In the genomic region with DNA sequence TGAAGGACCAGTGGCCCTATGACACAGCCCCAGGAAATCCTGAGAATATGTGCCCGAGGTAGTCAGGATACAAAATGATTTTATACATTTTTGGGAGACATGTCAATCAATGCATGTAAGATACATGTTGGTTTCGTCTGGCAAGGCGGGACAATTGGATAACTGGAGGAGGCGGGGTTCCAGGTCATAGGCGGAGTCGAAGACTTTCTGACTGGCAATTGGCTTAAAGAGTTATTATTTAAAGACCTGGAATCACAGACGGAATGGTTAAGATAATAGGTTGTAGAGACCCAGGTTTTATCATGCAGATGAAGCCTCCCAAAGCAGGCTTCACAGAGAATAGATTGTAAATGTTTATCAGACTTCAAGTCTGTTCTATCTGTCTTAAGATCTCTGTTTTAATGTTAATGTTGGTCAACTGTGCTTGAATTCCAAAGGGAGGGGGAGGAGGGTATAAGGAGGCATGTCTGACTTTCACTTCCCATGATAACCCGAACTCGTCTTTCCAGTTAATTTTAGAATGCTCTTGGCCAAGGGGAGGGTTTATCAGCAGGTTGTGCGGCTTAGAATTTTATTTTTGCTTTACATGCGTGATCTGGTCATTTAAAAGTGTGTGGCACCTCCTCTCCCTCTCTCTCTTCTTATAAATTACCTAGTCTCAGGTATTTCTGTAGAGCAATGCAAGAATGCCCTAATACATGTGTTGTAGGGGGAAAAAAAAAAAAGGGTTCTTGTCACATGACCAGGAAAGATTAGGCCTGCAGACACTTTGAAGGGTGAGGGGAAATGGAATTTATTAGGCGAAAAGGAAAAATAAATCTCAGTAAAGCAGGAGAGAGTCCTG, we compare ENCODE assay signal across 1 cellular context.
A peak's percentile ranks its signal among the peaks of the same experiment; 100 is the strongest.
TF ChIP-seq lines count a peak whose summit lies in the region.

No MANE protein-coding gene starts in this region.

TF ChIP-seq in H1, 55 proteins besides CTCF, POLR2A, EP300 and RAD21:
- no peak for TF ChIP-seq BRCA1 (IDR thresholded peaks at IDR 0.05; ENCODE audit: low read depth, low read length)
- TF ChIP-seq SP1 (IDR thresholded peaks at IDR 0.05; ENCODE audit: low read depth, low read length) = peak; percentile 55; the same call in 1 of the 2 replicates
- TF ChIP-seq SUZ12 (IDR thresholded peaks at IDR 0.05; ENCODE audit: low read length) = no peak
- TF ChIP-seq ATF2 (IDR thresholded peaks at IDR 0.05; ENCODE audit: low read length) = no peak
- TF ChIP-seq EGR1 (IDR thresholded peaks at IDR 0.05; ENCODE audit: borderline replicate concordance, low read depth, low read length) = no peak
- peak; percentile 17; the same call in 1 of the 2 replicates for TF ChIP-seq E2F6 (IDR thresholded peaks at IDR 0.05)
- TF ChIP-seq ZNF274 (IDR thresholded peaks at IDR 0.05; ENCODE audit: borderline replicate concordance, extremely low read depth, low read length) = no peak
- no peak for TF ChIP-seq TCF12 (IDR thresholded peaks at IDR 0.05; ENCODE audit: low read depth, low read length)
- TF ChIP-seq CHD2 (IDR thresholded peaks at IDR 0.05; ENCODE audit: low read length) = no peak
- TF ChIP-seq CBX5 (IDR thresholded peaks at IDR 0.05; ENCODE audit: low read depth, low read length) = no peak
- TF ChIP-seq HDAC2 (IDR thresholded peaks at IDR 0.05; ENCODE audit: borderline replicate concordance in 1 of 2, low read depth in 2 of 2, low read length in 2 of 2) = no peak
- TF ChIP-seq SIX5 (IDR thresholded peaks at IDR 0.05; ENCODE audit: low read depth, low read length) = no peak
- no peak for TF ChIP-seq TAF7 (optimal IDR thresholded peaks at IDR 0.05; ENCODE audit: borderline replicate concordance, low read depth, low read length)
- TF ChIP-seq TBP (IDR thresholded peaks at IDR 0.05; ENCODE audit: low read depth, low read length) = no peak
- no peak for TF ChIP-seq KDM5A (IDR thresholded peaks at IDR 0.05; ENCODE audit: low read length)
- TF ChIP-seq RNF2 (IDR thresholded peaks at IDR 0.05; ENCODE audit: borderline replicate concordance, low read depth, low read length, missing control alignments, poor library complexity, severe bottlenecking) = no peak
- no peak for TF ChIP-seq ASH2L (IDR thresholded peaks at IDR 0.05; ENCODE audit: low read length)
- no peak for TF ChIP-seq POLR2AphosphoS5 (IDR thresholded peaks at IDR 0.05; ENCODE audit: low read depth, low read length)
- TF ChIP-seq TEAD4 (IDR thresholded peaks at IDR 0.05; ENCODE audit: low read depth, low read length) = peak; percentile 85
- TF ChIP-seq BCL11A (IDR thresholded peaks at IDR 0.05; ENCODE audit: low read depth in 2 of 2, low read length in 2 of 2) = no peak
- TF ChIP-seq KDM1A (IDR thresholded peaks at IDR 0.05; ENCODE audit: borderline replicate concordance, low read length) = no peak
- no peak for TF ChIP-seq CEBPB (IDR thresholded peaks at IDR 0.05; ENCODE audit: low read depth, low read length)
- no peak for TF ChIP-seq YY1 (IDR thresholded peaks at IDR 0.05; ENCODE audit: low read depth, low read length)
- TF ChIP-seq JUN (IDR thresholded peaks at IDR 0.05; ENCODE audit: low read depth, low read length) = no peak
- 0 out of 2 replicates have a peak, but pooled peaks have one; percentile 20 for TF ChIP-seq SP4 (IDR thresholded peaks at IDR 0.05; ENCODE audit: low read length)
- no peak for TF ChIP-seq SP2 (IDR thresholded peaks at IDR 0.05; ENCODE audit: low read length)
- TF ChIP-seq RFX5 (IDR thresholded peaks at IDR 0.05; ENCODE audit: borderline replicate concordance, low read depth, low read length) = no peak
- no peak for TF ChIP-seq FOSL1 (IDR thresholded peaks at IDR 0.05; ENCODE audit: insufficient read depth, low read depth, low read length)
- no peak for TF ChIP-seq CREB1 (IDR thresholded peaks at IDR 0.05)
- TF ChIP-seq TAF1 (IDR thresholded peaks at IDR 0.05; ENCODE audit: low read depth, low read length) = no peak
- no peak for TF ChIP-seq GABPA (IDR thresholded peaks at IDR 0.05; ENCODE audit: borderline replicate concordance, insufficient read depth, low read length)
- TF ChIP-seq CHD1 (IDR thresholded peaks at IDR 0.05; ENCODE audit: low read depth, low read length) = no peak
- no peak for TF ChIP-seq CTBP2 (IDR thresholded peaks at IDR 0.05; ENCODE audit: borderline replicate concordance, insufficient read depth, insufficient read length, low read length)
- no peak for TF ChIP-seq SAP30 (IDR thresholded peaks at IDR 0.05; ENCODE audit: insufficient read depth, insufficient replicate concordance, low read length)
- TF ChIP-seq HDAC6 (IDR thresholded peaks at IDR 0.05; ENCODE audit: low read depth, low read length) = no peak
- TF ChIP-seq MAFK (IDR thresholded peaks at IDR 0.05; ENCODE audit: low read depth, low read length) = no peak
- no peak for TF ChIP-seq EZH2 (IDR thresholded peaks at IDR 0.05; ENCODE audit: low read depth, low read length, severe bottlenecking)
- TF ChIP-seq CHD7 (IDR thresholded peaks at IDR 0.05; ENCODE audit: insufficient replicate concordance, low read length) = peak; percentile 72
- no peak for TF ChIP-seq JUND (IDR thresholded peaks at IDR 0.05; ENCODE audit: low read length)
- no peak for TF ChIP-seq RXRA (IDR thresholded peaks at IDR 0.05; ENCODE audit: insufficient read depth, low read depth, low read length)
- no peak for TF ChIP-seq PHF8 (conservative IDR thresholded peaks at IDR 0.05; ENCODE audit: low read depth, low read length)
- TF ChIP-seq GTF2F1 (IDR thresholded peaks at IDR 0.05; ENCODE audit: borderline replicate concordance, low read depth, low read length) = no peak
- no peak for TF ChIP-seq SIRT6 (IDR thresholded peaks at IDR 0.05; ENCODE audit: low read length)
- TF ChIP-seq POU5F1 (IDR thresholded peaks at IDR 0.05; ENCODE audit: low read depth, low read length) = peak; percentile 89
- peak; percentile 75 for TF ChIP-seq NANOG (IDR thresholded peaks at IDR 0.05; ENCODE audit: insufficient read depth, low read depth, low read length, poor library complexity, severe bottlenecking)
- no peak for TF ChIP-seq ATF3 (IDR thresholded peaks at IDR 0.05; ENCODE audit: insufficient read depth, low read depth, low read length)
- no peak for TF ChIP-seq RBBP5 (IDR thresholded peaks at IDR 0.05; ENCODE audit: borderline replicate concordance, low read depth, low read length)
- no peak for TF ChIP-seq NRF1 (IDR thresholded peaks at IDR 0.05; ENCODE audit: low read depth, low read length)
- TF ChIP-seq, protein P1, sequence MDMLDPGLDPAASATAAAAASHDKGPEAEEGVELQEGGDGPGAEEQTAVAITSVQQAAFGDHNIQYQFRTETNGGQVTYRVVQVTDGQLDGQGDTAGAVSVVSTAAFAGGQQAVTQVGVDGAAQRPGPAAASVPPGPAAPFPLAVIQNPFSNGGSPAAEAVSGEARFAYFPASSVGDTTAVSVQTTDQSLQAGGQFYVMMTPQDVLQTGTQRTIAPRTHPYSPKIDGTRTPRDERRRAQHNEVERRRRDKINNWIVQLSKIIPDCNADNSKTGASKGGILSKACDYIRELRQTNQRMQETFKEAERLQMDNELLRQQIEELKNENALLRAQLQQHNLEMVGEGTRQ (IDR thresholded peaks at IDR 0.05; ENCODE audit: low read length) = no peak
- TF ChIP-seq, protein P2, sequence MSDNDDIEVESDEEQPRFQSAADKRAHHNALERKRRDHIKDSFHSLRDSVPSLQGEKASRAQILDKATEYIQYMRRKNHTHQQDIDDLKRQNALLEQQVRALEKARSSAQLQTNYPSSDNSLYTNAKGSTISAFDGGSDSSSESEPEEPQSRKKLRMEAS (IDR thresholded peaks at IDR 0.05) = no peak
- TF ChIP-seq KDM4A (IDR thresholded peaks at IDR 0.05; ENCODE audit: low read depth, low read length, severe bottlenecking) = no peak
- no peak for TF ChIP-seq SIN3A (conservative IDR thresholded peaks at IDR 0.05 in 1 of 2, IDR thresholded peaks at IDR 0.05 in 1 of 2; ENCODE audit: low read depth in 1 of 2, low read length in 2 of 2)
- TF ChIP-seq CBX8 (IDR thresholded peaks at IDR 0.05; ENCODE audit: borderline replicate concordance, low read depth, low read length) = no peak
